In the genomic region with DNA sequence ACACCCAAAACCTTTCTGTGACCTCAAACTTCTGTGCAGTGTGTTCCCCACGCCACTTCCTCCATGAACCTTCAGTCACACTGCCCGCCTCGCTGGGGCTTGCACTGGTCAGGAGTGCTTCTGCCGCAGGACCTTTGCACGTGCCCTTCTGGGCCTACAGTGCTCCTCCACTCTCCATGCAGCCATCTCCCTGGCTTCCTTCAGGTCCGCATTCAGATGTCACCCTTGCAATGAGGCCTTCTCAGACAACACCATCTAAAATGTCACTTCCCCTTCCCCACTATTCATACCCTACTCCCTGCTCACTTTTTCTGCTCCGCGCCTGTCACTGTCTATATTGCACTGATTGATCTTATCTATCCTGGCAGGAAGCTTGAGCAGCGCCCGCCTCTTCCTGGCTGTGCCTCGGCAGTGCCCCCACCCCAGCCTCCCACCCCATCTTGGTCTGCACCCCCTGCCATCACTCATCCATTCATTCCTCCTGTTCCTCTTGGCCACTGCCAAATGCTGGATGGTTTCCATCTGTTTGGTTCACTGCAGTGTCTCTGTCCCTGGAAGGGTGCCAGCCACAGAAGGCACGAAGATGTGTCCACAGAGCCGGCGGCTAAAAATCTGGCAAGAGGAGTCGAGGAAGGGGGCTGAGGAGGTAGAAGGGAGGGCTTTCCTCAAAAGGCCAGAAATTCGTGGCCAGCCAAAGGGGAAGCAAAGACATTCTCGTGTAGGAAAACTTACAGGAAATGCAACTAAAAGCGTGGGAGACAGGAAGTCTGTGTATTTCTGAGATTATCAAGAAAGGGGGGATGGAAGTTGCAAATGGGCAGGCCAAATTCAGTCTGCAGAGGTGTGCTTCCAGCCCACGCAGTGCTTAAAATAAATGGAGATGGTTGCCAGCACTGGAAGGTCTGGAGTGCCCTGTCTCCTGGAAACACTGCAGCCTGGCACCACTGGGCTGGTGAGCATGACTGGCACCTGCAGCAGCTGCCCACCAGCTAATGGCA, we compare ENCODE assay signal across 1 cellular context.
TF ChIP-seq lines count a peak whose summit lies in the region.

No MANE protein-coding gene starts in this region.

TF ChIP-seq in IMR-90, 13 proteins besides CTCF, POLR2A, EP300 and RAD21:
- TF ChIP-seq MAZ (IDR thresholded peaks at IDR 0.05; ENCODE audit: borderline replicate concordance, low read depth, low read length), result no peak
- no peak for TF ChIP-seq ELK1 (IDR thresholded peaks at IDR 0.05; ENCODE audit: borderline replicate concordance, low read depth, low read length)
- no peak for TF ChIP-seq BHLHE40 (IDR thresholded peaks at IDR 0.05; ENCODE audit: low read depth, low read length)
- TF ChIP-seq SMC3 (IDR thresholded peaks at IDR 0.05; ENCODE audit: low read depth, low read length), result no peak
- no peak for TF ChIP-seq MXI1 (IDR thresholded peaks at IDR 0.05; ENCODE audit: borderline replicate concordance, low read depth, low read length)
- no peak for TF ChIP-seq NFE2L2 (IDR thresholded peaks at IDR 0.05; ENCODE audit: low read depth, low read length)
- TF ChIP-seq RFX5 (IDR thresholded peaks at IDR 0.05; ENCODE audit: low read depth, low read length), result no peak
- no peak for TF ChIP-seq CEBPB (IDR thresholded peaks at IDR 0.05; ENCODE audit: low read depth, low read length)
- TF ChIP-seq RCOR1 (IDR thresholded peaks at IDR 0.05; ENCODE audit: insufficient replicate concordance, low read length), result no peak
- no peak for TF ChIP-seq MAFK (IDR thresholded peaks at IDR 0.05; ENCODE audit: low read depth, low read length)
- no peak for TF ChIP-seq FOS (IDR thresholded peaks at IDR 0.05; ENCODE audit: low read depth, low read length)
